In the genomic region with DNA sequence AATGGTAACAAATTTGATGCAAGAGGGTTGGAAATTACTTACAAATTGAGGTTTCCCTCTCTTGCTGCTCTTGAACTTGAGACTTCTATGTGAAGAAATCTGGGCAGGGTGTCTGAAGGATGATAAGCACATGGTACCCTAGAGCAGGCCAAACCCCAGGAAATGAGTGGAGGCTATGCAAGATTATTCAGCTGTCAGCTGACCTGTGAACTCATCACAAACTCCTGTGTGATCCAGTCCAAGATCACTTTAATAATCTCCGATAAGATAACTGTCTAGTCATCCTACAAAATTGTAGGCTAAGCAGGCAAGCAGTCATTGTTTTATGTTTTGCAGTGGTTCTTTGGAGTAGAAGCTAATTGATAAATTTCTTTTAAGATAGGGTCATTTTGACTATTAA, we compare ENCODE assay signal across 24 cellular contexts.
DNase-seq lines count a peak whose midpoint lies in the region; ATAC-seq, FAIRE-seq and TF ChIP-seq lines count a peak whose summit lies in the region.
"Had no signal": no experiment of that assay in that cellular context is flagged by ENCODE, and none has a peak within 500 bp of the region (broad histone marks: within the 10 kb centered on the region; RNA-seq: fewer than 3 reads in every experiment).

No MANE protein-coding gene starts in this region.

- H3K36me3 Mint-ChIP-seq in nephron progenitor cell (ENCODE audit: low read depth) (no peaks in the 10 kb centered on the region), osteocyte (ENCODE audit: unreplicated experiment) (no peaks in the 10 kb centered on the region)
- H3K36me3 Mint-ChIP-seq: CD4-positive, CD25-positive, alpha-beta regulatory T cell; CD8-positive, alpha-beta memory T cell had no signal

- no peak for TF ChIP-seq POLR2A in A549 (IDR thresholded peaks at IDR 0.05; ENCODE audit: low read length)

- H3K9me3 ChIP-seq in A549 (no peaks in the 10 kb centered on the region), SK-N-SH (no peaks in the 10 kb centered on the region)
- H3K9me3 ChIP-seq: BE2C had no signal

- DNase-seq in A549 (ENCODE audit: low read depth in 1 of 2, low spot score in 1 of 2): no peak
- peak; percentile 57 for DNase-seq in M059J (ENCODE audit: low read depth)
- peak; percentile 14 for DNase-seq in brain microvascular endothelial cell
- peak; percentile 44 for DNase-seq in fibroblast of villous mesenchyme (ENCODE audit: low read depth)
- no peak for DNase-seq in nephron progenitor cell
- no peak for DNase-seq in activated CD4-positive, alpha-beta T cell treated with anti-CD3 and anti-CD28 coated beads for 4 hours
- no peak for DNase-seq in osteocyte (ENCODE audit: extremely low spot score, unreplicated experiment)
- DNase-seq in SK-N-SH: no peak
- DNase-seq: 8988T; ACHN; BE2C; C1 segment of cervical spinal cord; CD4-positive, CD25-positive, alpha-beta regulatory T cell; CD8-positive, alpha-beta memory T cell; COR-L47; DMS 273 treated with DMSO at 0.1 percent for 48 hours; DND-41; HFFc6 had no signal

- H3K27me3 ChIP-seq in brain microvascular endothelial cell (replicated peaks) (no peaks in the 10 kb centered on the region), SK-N-SH (ENCODE audit: insufficient read depth) (no peaks in the 10 kb centered on the region)
- H3K27me3 ChIP-seq: BE2C had no signal

- H3K4me3 ChIP-seq in A549: no peak overlapping the region
- no peak overlapping the region for H3K4me3 ChIP-seq in brain microvascular endothelial cell (ENCODE audit: low read depth, low read length)
- H3K4me3 ChIP-seq in fibroblast of villous mesenchyme (ENCODE audit: low read depth, low read length): no peak overlapping the region
- H3K4me3 ChIP-seq in SK-N-SH (ENCODE audit: low read depth in 2 of 2, low read length in 1 of 2): no peak overlapping the region
- H3K4me3 ChIP-seq: GM23338 had no signal

- H3K27ac ChIP-seq in A549: no peak overlapping the region
- H3K27ac ChIP-seq in brain microvascular endothelial cell: no peak overlapping the region
- no peak overlapping the region for H3K27ac ChIP-seq in SK-N-SH (ENCODE audit: low read depth in 2 of 2, low read length in 1 of 2)

- CTCF ChIA-PET in A549 (lab: Yijun Ruan, JAX) (no interaction called here), SK-N-SH (lab: Yijun Ruan, JAX) (no interaction called here)

- FAIRE-seq in A549 (lab: Jason Lieb, UNC): peak; percentile 13
- FAIRE-seq: G401.6, GM12891, GM19239, H54 had no signal

- no peak for TF ChIP-seq EP300 in A549 (IDR thresholded peaks at IDR 0.05)
- TF ChIP-seq EP300 in SK-N-SH (IDR thresholded peaks at IDR 0.05; ENCODE audit: borderline replicate concordance in 1 of 2, low read depth in 1 of 2, low read length in 1 of 2): no peak

- no peak overlapping the region for H2AFZ ChIP-seq in SK-N-SH (ENCODE audit: low read depth)
- H2AFZ ChIP-seq: GM23338 had no signal

- H3K9me2 ChIP-seq in SK-N-SH: no peaks in the 10 kb centered on the region

- H3K9ac ChIP-seq in SK-N-SH: no peak overlapping the region

- WGBS in A549 (ENCODE audit: missing lambda C conversion rate): 46% methylated on average over 1 of the region's 1 CpG
- 65% methylated on average over 1 of the region's 1 CpG for WGBS in SK-N-SH (ENCODE audit: low lambda C conversion rate)

- no peak for TF ChIP-seq CTCF in A549 (IDR thresholded peaks at IDR 0.05)
- no peak for TF ChIP-seq CTCF in brain microvascular endothelial cell (IDR thresholded peaks at IDR 0.05; ENCODE audit: low read depth, low read length, missing control alignments)
- TF ChIP-seq CTCF in fibroblast of villous mesenchyme (IDR thresholded peaks at IDR 0.05; ENCODE audit: insufficient read depth, low read depth, low read length): no peak
- no peak for TF ChIP-seq CTCF in nephron progenitor cell (IDR thresholded peaks at IDR 0.05)
- TF ChIP-seq CTCF in osteocyte (IDR thresholded peaks at IDR 0.05): no peak
- TF ChIP-seq CTCF in SK-N-SH (IDR thresholded peaks at IDR 0.05): no peak

- H4K20me1 ChIP-seq in SK-N-SH (ENCODE audit: insufficient read depth): no peaks in the 10 kb centered on the region

- no peaks in the 10 kb centered on the region for H3K79me2 ChIP-seq in SK-N-SH (ENCODE audit: insufficient read depth)

- H3K4me1 Mint-ChIP-seq in nephron progenitor cell: peaks cover 12% of the 10 kb centered on the region
- H3K4me1 Mint-ChIP-seq in osteocyte (ENCODE audit: unreplicated experiment): no peaks in the 10 kb centered on the region
- H3K4me1 Mint-ChIP-seq: CD4-positive, CD25-positive, alpha-beta regulatory T cell; CD8-positive, alpha-beta memory T cell had no signal

- POLR2A ChIA-PET in A549 (lab: Yijun Ruan, JAX): no interaction called here
- POLR2A ChIA-PET in SK-N-SH (lab: Yijun Ruan, JAX): no interaction called here

- no peaks in the 10 kb centered on the region for H3K27me3 Mint-ChIP-seq in nephron progenitor cell (ENCODE audit: low read depth, poor library complexity)
- H3K27me3 Mint-ChIP-seq in osteocyte (ENCODE audit: unreplicated experiment): no peaks in the 10 kb centered on the region
- H3K27me3 Mint-ChIP-seq: CD4-positive, CD25-positive, alpha-beta regulatory T cell had no signal

- H3K4me3 Mint-ChIP-seq in nephron progenitor cell (no peak overlapping the region), osteocyte (ENCODE audit: unreplicated experiment) (no peak overlapping the region)
- H3K4me3 Mint-ChIP-seq: CD4-positive, CD25-positive, alpha-beta regulatory T cell; CD8-positive, alpha-beta memory T cell; GM23338; HFFc6 had no signal

- no peak overlapping the region for H3K4me2 ChIP-seq in A549
- H3K4me2 ChIP-seq in SK-N-SH: no peak overlapping the region
- H3K4me2 ChIP-seq: GM23338 had no signal

- TF ChIP-seq RAD21 in A549 (conservative IDR thresholded peaks at IDR 0.05 in 1 of 2, IDR thresholded peaks at IDR 0.05 in 1 of 2) (no peak), SK-N-SH (IDR thresholded peaks at IDR 0.05; ENCODE audit: low read length) (no peak)

- H3K36me3 ChIP-seq in brain microvascular endothelial cell (replicated peaks): no peaks in the 10 kb centered on the region
- H3K36me3 ChIP-seq in SK-N-SH (replicated peaks in 1 of 2; ENCODE audit: control insufficient read depth in 1 of 2, insufficient read depth in 2 of 2, low read length in 1 of 2): no peaks in the 10 kb centered on the region
- H3K36me3 ChIP-seq: BE2C had no signal

- no peak for ATAC-seq in A549
- ATAC-seq: GM23338, HCT116 had no signal

- H3K4me1 ChIP-seq in A549 (no peaks in the 10 kb centered on the region), SK-N-SH (ENCODE audit: control insufficient read depth in 1 of 2, insufficient read depth in 2 of 2, low read depth in 1 of 2, low read length in 1 of 2) (no peaks in the 10 kb centered on the region)
- H3K4me1 ChIP-seq: BE2C had no signal

- H3K27ac Mint-ChIP-seq in nephron progenitor cell: no peak overlapping the region
- no peak overlapping the region for H3K27ac Mint-ChIP-seq in osteocyte (ENCODE audit: unreplicated experiment)
- H3K27ac Mint-ChIP-seq: CD4-positive, CD25-positive, alpha-beta regulatory T cell; CD8-positive, alpha-beta memory T cell; GM23338; HFFc6 had no signal

- peaks cover 30% of the 10 kb centered on the region for H3K9me3 Mint-ChIP-seq in nephron progenitor cell
- no peaks in the 10 kb centered on the region for H3K9me3 Mint-ChIP-seq in osteocyte (ENCODE audit: unreplicated experiment)

- H3F3A ChIP-seq in SK-N-SH (replicated peaks; ENCODE audit: insufficient read depth): no peaks in the 10 kb centered on the region

- in situ Hi-C loops in brain microvascular endothelial cell (cut with HindIII; ENCODE audit: low pct_ligation_motif_present, low sequenced_read_pairs): no loop called here

TF ChIP-seq in A549, 52 proteins besides CTCF, POLR2A, EP300 and RAD21 (continues in another document):
- TF ChIP-seq, protein P1, sequence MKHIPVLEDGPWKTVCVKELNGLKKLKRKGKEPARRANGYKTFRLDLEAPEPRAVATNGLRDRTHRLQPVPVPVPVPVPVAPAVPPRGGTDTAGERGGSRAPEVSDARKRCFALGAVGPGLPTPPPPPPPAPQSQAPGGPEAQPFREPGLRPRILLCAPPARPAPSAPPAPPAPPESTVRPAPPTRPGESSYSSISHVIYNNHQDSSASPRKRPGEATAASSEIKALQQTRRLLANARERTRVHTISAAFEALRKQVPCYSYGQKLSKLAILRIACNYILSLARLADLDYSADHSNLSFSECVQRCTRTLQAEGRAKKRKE (CRISPR knock-in tag; IDR thresholded peaks at IDR 0.05; ENCODE audit: low read depth): no peak
- TF ChIP-seq HOXB5 (CRISPR knock-in tag; IDR thresholded peaks at IDR 0.05) (no peak), RFX5 (IDR thresholded peaks at IDR 0.05) (no peak), CBX8 (IDR thresholded peaks at IDR 0.05) (no peak)

TF ChIP-seq in SK-N-SH, 30 proteins besides CTCF, POLR2A, EP300 and RAD21:
- TF ChIP-seq, protein P2, sequence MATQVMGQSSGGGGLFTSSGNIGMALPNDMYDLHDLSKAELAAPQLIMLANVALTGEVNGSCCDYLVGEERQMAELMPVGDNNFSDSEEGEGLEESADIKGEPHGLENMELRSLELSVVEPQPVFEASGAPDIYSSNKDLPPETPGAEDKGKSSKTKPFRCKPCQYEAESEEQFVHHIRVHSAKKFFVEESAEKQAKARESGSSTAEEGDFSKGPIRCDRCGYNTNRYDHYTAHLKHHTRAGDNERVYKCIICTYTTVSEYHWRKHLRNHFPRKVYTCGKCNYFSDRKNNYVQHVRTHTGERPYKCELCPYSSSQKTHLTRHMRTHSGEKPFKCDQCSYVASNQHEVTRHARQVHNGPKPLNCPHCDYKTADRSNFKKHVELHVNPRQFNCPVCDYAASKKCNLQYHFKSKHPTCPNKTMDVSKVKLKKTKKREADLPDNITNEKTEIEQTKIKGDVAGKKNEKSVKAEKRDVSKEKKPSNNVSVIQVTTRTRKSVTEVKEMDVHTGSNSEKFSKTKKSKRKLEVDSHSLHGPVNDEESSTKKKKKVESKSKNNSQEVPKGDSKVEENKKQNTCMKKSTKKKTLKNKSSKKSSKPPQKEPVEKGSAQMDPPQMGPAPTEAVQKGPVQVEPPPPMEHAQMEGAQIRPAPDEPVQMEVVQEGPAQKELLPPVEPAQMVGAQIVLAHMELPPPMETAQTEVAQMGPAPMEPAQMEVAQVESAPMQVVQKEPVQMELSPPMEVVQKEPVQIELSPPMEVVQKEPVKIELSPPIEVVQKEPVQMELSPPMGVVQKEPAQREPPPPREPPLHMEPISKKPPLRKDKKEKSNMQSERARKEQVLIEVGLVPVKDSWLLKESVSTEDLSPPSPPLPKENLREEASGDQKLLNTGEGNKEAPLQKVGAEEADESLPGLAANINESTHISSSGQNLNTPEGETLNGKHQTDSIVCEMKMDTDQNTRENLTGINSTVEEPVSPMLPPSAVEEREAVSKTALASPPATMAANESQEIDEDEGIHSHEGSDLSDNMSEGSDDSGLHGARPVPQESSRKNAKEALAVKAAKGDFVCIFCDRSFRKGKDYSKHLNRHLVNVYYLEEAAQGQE (IDR thresholded peaks at IDR 0.05; ENCODE audit: low read depth, low read length): no peak
- TF ChIP-seq GABPA (IDR thresholded peaks at IDR 0.05; ENCODE audit: low read depth): no peak
- TF ChIP-seq ELF1 (IDR thresholded peaks at IDR 0.05): no peak

Comparison
In these comparisons a context has a peak if more than half of its experiments do, and no peak if none do; other contexts are left out.
1. DNase-seq: peak in M059J (single experiment), brain microvascular endothelial cell (single experiment) and fibroblast of villous mesenchyme (single experiment); none in A549 (0 of 2), nephron progenitor cell (single experiment), activated CD4-positive, alpha-beta T cell treated with anti-CD3 and anti-CD28 coated beads for 4 hours (0 of 2), osteocyte (single experiment) and SK-N-SH (single experiment).